ENCODE assay signal across 20 cellular contexts in genomic region chr2:65023742-65024141, GRCh38.
"Had no signal": no experiment of that assay in that cellular context is flagged by ENCODE, and none has a peak within 500 bp of the region (broad histone marks: within the 10 kb centered on the region; RNA-seq: fewer than 3 reads in every experiment).

No MANE protein-coding gene starts in this region.

- H3K4me3 ChIP-seq: ascending aorta, coronary artery, psoas muscle, sigmoid colon, upper lobe of left lung had no signal

- ATAC-seq: activated CD4-positive, CD25-positive, alpha-beta regulatory T cell treated with anti-CD3 and anti-CD28 coated beads, Interleukin-2, amount 50 U/mL, for 24 hours; activated T-cell treated with anti-CD3 and anti-CD28 coated beads, Interleukin-2, amount 50 U/mL, for 4 hours; left ventricle myocardium superior; naive thymus-derived CD8-positive, alpha-beta T cell had no signal

- H3K9me3 Mint-ChIP-seq: activated naive CD8-positive, alpha-beta T cell treated with anti-CD3 and anti-CD28 coated beads for 36 hours; activated T-cell treated with anti-CD3 and anti-CD28 coated beads, Interleukin-2, amount 50 U/mL, for 4 hours; mesothelial cell of epicardium; naive thymus-derived CD8-positive, alpha-beta T cell; stimulated activated naive CD8-positive, alpha-beta T cell treated with anti-CD3 and anti-CD28 coated beads, Interleukin-15, Interleukin-2, amounts not matched to agents 100 ng/mL and 50 ng/mL, for 24 hours; T-helper 2 cell treated with Interferon-gamma antibody and Interleukin-4, amounts not matched to agents 5 μg/mL and 100 μg/mL, for 36 hours had no signal

- H3K27me3 Mint-ChIP-seq: activated naive CD8-positive, alpha-beta T cell treated with anti-CD3 and anti-CD28 coated beads for 36 hours; naive thymus-derived CD8-positive, alpha-beta T cell; stimulated activated naive CD8-positive, alpha-beta T cell treated with anti-CD3 and anti-CD28 coated beads, Interleukin-15, Interleukin-2, amounts not matched to agents 100 ng/mL and 50 ng/mL, for 24 hours had no signal

- H3K9me3 ChIP-seq: ascending aorta, psoas muscle, sigmoid colon, upper lobe of left lung had no signal

- H3K27ac Mint-ChIP-seq: activated naive CD8-positive, alpha-beta T cell treated with anti-CD3 and anti-CD28 coated beads for 36 hours; mesothelial cell of epicardium; naive thymus-derived CD8-positive, alpha-beta T cell; T-helper 2 cell treated with Interferon-gamma antibody and Interleukin-4, amounts not matched to agents 5 μg/mL and 100 μg/mL, for 36 hours had no signal

- FAIRE-seq: endothelial cell of umbilical vein had no signal

- H3K27ac ChIP-seq: ascending aorta, coronary artery, psoas muscle, sigmoid colon, upper lobe of left lung had no signal

- H3K27me3 ChIP-seq: ascending aorta, sigmoid colon, upper lobe of left lung had no signal

- H3K4me3 Mint-ChIP-seq: activated naive CD8-positive, alpha-beta T cell treated with anti-CD3 and anti-CD28 coated beads for 36 hours; activated T-cell treated with anti-CD3 and anti-CD28 coated beads, Interleukin-2, amount 50 U/mL, for 4 hours; mesothelial cell of epicardium; naive thymus-derived CD8-positive, alpha-beta T cell; stimulated activated naive CD8-positive, alpha-beta T cell treated with anti-CD3 and anti-CD28 coated beads, Interleukin-15, Interleukin-2, amounts not matched to agents 100 ng/mL and 50 ng/mL, for 24 hours; T-helper 2 cell treated with Interferon-gamma antibody and Interleukin-4, amounts not matched to agents 5 μg/mL and 100 μg/mL, for 36 hours had no signal

- H3K4me1 ChIP-seq: ascending aorta, sigmoid colon had no signal

- DNase-seq: activated CD4-positive, alpha-beta T cell treated with anti-CD3 and anti-CD28 coated beads, Interleukin-2, amount 50 U/mL, for 4 hours; activated gamma-delta T cell treated with Interleukin-2 at 50 U/mL for 16 hours; activated naive CD8-positive, alpha-beta T cell treated with anti-CD3 and anti-CD28 coated beads for 36 hours; activated T-cell treated with anti-CD3 and anti-CD28 coated beads, Interleukin-2, amount 50 U/mL, for 4 hours; caudate nucleus; effector CD4-positive, alpha-beta T cell; left ventricle myocardium superior; naive thymus-derived CD8-positive, alpha-beta T cell; nucleus accumbens; psoas muscle; sigmoid colon; stimulated activated CD4-positive, alpha-beta T cell treated with anti-CD3 and anti-CD28 coated beads, Interleukin-12 subunit alpha, Interleukin-12 subunit beta, amount 100 ng/mL, for 4 hours had no signal
